Comparison of ENCODE assay signal across 21 cellular contexts in the genomic region with DNA sequence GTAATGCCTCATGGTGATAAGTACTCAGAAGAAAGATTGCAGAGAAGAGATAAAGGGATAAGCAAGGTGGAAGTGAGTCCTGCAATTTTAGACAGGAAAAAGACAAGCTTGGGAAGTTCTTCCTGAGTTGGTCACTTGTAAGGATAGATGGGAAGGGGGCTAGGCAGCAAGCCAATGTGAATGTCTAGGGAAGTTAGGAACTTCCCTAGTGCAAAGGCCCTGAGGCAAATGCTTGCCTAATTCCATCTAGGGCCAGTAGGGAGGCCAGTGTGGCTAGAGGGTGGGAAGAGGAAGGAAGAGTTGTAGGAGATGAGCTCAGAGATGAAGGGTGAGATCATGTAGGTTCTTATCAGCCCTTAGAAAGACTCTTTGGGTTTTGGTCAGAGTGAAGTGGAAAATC.
"Had no signal": no experiment of that assay in that cellular context is flagged by ENCODE, and none has a peak within 500 bp of the region (broad histone marks: within the 10 kb centered on the region; RNA-seq: fewer than 3 reads in every experiment).

No MANE protein-coding gene starts in this region.

- DNase-seq: activated CD4-positive, alpha-beta memory T cell treated with anti-CD3 and anti-CD28 coated beads for 36 hours; activated CD4-positive, alpha-beta T cell treated with anti-CD3 and anti-CD28 coated beads for 4 hours; activated CD4-positive, CD25-positive, alpha-beta regulatory T cell; activated effector memory CD4-positive, alpha-beta T cell treated with Interleukin-2 at 50 U/mL for 16 hours; activated naive CD4-positive, alpha-beta T cell treated with anti-CD3 and anti-CD28 coated beads, Interleukin-2, amount 50 U/mL, for 16 hours; activated naive CD8-positive, alpha-beta T cell treated with anti-CD3 and anti-CD28 coated beads, Interleukin-2, amount 50 U/mL, for 24 hours; activated T-cell treated with anti-CD3 and anti-CD28 coated beads, Interleukin-2, amount 50 U/mL, for 72 hours; anterior cingulate cortex; caudate nucleus; effector CD4-positive, alpha-beta T cell; glutamatergic neuron; hippocampal formation; left cardiac atrium; mucosa of descending colon; nephron progenitor cell; right lobe of liver; stimulated activated CD4-positive, alpha-beta T cell treated with anti-CD3 and anti-CD28 coated beads, Interleukin-1b, Interleukin-23, amount 100 ng/mL, for 48 hours; substantia nigra; T-helper 2 cell; thyroid gland had no signal

- ATAC-seq: activated naive CD8-positive, alpha-beta T cell treated with anti-CD3 and anti-CD28 coated beads, Interleukin-2, amount 50 U/mL, for 24 hours; activated T-cell treated with anti-CD3 and anti-CD28 coated beads, Interleukin-2, amount 50 U/mL, for 72 hours; esophagus mucosa; left cardiac atrium; mucosa of descending colon; right lobe of liver had no signal
